ENCODE assay signal across 1 cellular context in the genomic region with DNA sequence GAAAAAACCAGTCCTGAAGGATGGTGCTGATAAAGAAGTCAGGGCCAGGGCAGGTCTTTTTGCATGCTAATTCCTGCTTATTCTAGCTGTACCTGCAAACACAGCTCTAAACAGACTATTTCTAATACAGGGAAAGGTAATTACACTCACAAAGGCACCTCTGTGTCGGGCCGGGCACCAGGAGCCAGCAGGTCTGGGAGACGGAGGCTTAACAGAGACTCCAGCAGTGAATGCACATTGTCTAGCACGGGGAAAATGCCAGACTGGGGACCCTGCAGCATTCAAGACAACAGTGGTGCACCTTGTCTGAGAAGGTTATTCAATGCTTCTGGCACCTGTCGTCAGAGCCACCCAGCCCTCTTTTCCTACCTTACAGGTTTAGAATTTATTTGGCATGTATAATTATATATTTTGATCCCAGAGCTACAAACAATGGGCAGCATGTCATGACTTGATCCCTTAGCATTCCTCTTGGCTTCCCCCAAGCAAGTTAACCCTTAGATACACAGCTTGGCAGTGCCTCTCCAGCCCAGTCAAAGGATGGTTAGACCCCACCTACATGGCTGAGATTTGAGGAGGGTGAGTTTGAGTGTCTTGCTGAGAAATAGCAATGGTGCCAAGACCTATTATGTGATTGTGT.
TF ChIP-seq lines count a peak whose summit lies in the region.

No MANE protein-coding gene starts in this region.

TF ChIP-seq in GM23338, 12 proteins besides CTCF, POLR2A, EP300 and RAD21:
- TF ChIP-seq, protein P1, sequence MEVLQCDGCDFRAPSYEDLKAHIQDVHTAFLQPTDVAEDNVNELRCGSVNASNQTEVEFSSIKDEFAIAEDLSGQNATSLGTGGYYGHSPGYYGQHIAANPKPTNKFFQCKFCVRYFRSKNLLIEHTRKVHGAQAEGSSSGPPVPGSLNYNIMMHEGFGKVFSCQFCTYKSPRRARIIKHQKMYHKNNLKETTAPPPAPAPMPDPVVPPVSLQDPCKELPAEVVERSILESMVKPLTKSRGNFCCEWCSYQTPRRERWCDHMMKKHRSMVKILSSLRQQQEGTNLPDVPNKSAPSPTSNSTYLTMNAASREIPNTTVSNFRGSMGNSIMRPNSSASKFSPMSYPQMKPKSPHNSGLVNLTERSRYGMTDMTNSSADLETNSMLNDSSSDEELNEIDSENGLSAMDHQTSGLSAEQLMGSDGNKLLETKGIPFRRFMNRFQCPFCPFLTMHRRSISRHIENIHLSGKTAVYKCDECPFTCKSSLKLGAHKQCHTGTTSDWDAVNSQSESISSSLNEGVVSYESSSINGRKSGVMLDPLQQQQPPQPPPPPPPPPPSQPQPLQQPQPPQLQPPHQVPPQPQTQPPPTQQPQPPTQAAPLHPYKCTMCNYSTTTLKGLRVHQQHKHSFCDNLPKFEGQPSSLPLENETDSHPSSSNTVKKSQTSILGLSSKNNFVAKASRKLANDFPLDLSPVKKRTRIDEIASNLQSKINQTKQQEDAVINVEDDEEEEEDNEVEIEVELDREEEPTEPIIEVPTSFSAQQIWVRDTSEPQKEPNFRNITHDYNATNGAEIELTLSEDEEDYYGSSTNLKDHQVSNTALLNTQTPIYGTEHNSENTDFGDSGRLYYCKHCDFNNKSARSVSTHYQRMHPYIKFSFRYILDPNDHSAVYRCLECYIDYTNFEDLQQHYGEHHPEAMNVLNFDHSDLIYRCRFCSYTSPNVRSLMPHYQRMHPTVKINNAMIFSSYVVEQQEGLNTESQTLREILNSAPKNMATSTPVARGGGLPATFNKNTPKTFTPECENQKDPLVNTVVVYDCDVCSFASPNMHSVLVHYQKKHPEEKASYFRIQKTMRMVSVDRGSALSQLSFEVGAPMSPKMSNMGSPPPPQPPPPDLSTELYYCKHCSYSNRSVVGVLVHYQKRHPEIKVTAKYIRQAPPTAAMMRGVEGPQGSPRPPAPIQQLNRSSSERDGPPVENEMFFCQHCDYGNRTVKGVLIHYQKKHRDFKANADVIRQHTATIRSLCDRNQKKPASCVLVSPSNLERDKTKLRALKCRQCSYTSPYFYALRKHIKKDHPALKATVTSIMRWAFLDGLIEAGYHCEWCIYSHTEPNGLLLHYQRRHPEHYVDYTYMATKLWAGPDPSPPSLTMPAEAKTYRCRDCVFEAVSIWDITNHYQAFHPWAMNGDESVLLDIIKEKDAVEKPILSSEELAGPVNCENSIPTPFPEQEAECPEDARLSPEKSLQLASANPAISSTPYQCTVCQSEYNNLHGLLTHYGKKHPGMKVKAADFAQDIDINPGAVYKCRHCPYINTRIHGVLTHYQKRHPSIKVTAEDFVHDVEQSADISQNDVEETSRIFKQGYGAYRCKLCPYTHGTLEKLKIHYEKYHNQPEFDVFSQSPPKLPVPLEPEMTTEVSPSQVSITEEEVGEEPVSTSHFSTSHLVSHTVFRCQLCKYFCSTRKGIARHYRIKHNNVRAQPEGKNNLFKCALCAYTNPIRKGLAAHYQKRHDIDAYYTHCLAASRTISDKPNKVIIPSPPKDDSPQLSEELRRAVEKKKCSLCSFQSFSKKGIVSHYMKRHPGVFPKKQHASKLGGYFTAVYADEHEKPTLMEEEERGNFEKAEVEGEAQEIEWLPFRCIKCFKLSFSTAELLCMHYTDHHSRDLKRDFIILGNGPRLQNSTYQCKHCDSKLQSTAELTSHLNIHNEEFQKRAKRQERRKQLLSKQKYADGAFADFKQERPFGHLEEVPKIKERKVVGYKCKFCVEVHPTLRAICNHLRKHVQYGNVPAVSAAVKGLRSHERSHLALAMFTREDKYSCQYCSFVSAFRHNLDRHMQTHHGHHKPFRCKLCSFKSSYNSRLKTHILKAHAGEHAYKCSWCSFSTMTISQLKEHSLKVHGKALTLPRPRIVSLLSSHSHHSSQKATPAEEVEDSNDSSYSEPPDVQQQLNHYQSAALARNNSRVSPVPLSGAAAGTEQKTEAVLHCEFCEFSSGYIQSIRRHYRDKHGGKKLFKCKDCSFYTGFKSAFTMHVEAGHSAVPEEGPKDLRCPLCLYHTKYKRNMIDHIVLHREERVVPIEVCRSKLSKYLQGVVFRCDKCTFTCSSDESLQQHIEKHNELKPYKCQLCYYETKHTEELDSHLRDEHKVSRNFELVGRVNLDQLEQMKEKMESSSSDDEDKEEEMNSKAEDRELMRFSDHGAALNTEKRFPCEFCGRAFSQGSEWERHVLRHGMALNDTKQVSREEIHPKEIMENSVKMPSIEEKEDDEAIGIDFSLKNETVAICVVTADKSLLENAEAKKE (CRISPR knock-in tag; IDR thresholded peaks at IDR 0.05): no peak
- TF ChIP-seq EZH2phosphoT487 (IDR thresholded peaks at IDR 0.05; ENCODE audit: unreplicated experiment) (no peak), ZNF331 (CRISPR knock-in tag; IDR thresholded peaks at IDR 0.05; ENCODE audit: low read depth) (no peak), STAT1 (IDR thresholded peaks at IDR 0.05; ENCODE audit: unreplicated experiment) (no peak), EZH2 (IDR thresholded peaks at IDR 0.05; ENCODE audit: low read depth, unreplicated experiment) (no peak)
